In the genomic region with DNA sequence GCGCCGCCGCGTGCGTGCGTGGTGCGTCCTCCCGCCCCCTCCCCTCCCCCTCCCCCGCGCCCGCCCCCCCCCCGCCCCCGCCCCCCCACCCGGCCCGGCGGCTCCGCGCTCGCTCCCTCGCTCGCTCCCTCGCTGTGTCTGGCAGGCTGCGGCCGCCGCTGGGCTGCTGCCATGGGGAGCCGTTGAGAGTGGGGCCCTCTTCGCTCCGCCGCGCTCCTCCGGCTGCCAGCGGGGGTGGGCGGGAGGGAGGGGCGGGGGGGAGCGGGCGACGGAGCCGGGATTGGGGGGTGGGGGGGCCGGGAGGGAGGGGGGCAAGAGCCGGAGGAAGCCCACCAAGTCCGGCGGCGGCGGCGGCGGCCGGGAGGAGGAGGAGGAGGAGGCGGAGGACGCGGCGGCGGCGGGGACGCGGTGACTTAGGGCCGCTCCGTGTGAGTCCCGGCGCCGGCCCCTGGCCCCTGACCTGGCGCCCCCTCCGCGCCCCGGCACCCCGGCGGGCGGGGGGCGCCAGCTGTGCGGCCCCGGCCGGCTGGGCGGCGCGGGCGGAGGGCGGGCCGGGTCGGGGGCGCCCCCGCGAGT, we compare ENCODE assay signal across 8 cellular contexts.
DNase-seq lines count a peak whose midpoint lies in the region; ATAC-seq and TF ChIP-seq lines count a peak whose summit lies in the region.

No MANE protein-coding gene starts in this region.

- peak overlapping the region; percentile 42 for H3K27ac ChIP-seq in C4-2B
- no peak overlapping the region for H3K27ac ChIP-seq in HL-60 (replicated peaks)
- H3K27ac ChIP-seq in brain microvascular endothelial cell, result no peak overlapping the region

- H3K9me3 Mint-ChIP-seq in nephron, result no peaks in the 10 kb centered on the region

- H3K27me3 ChIP-seq in HL-60 (ENCODE audit: insufficient read depth, poor library complexity, severe bottlenecking) (no peaks in the 10 kb centered on the region), brain microvascular endothelial cell (replicated peaks) (no peaks in the 10 kb centered on the region)

- H3K4me3 Mint-ChIP-seq in nephron, result peak overlapping the region in 2 of 3 experiments; percentile 45 to 96

- TF ChIP-seq CTCF in C4-2B (conservative IDR thresholded peaks at IDR 0.05) (no peak), HL-60 (IDR thresholded peaks at IDR 0.05; ENCODE audit: insufficient read depth, low read length) (no peak), brain microvascular endothelial cell (IDR thresholded peaks at IDR 0.05; ENCODE audit: low read depth, low read length, missing control alignments) (no peak), nephron (IDR thresholded peaks at IDR 0.05; ENCODE audit: unreplicated experiment in 3 of 3) (no peak)

- in situ Hi-C loops in brain microvascular endothelial cell (cut with HindIII; ENCODE audit: low pct_ligation_motif_present, low sequenced_read_pairs), result no loop called here

- DNase-seq in HL-60 (ENCODE audit: low read depth in 1 of 2, low spot score in 1 of 2), result no peak
- no peak for DNase-seq in brain microvascular endothelial cell
- DNase-seq in activated CD8-positive, alpha-beta memory T cell treated with anti-CD3 and anti-CD28 coated beads for 24 hours, result no peak
- no peak for DNase-seq in GF-D8 (lab: John Stamatoyannopoulos, UW)

- H3K4me1 Mint-ChIP-seq in nephron, result peaks cover 27% of the 10 kb centered on the region

- ATAC-seq in HG02642 (IDR thresholded peaks at IDR 0.05; ENCODE audit: poor library complexity, unreplicated experiment) (no peak), GM21619 (IDR thresholded peaks at IDR 0.05; ENCODE audit: unreplicated experiment) (no peak)

- H3K27ac Mint-ChIP-seq in nephron, result peak overlapping the region in 1 of 3 experiments; percentile 97

- H3K36me3 Mint-ChIP-seq in nephron (ENCODE audit: low read depth), result no peaks in the 10 kb centered on the region

- peak overlapping the region; percentile 57 for H3K4me3 ChIP-seq in HL-60 (replicated peaks; ENCODE audit: insufficient read depth, low read length)
- H3K4me3 ChIP-seq in brain microvascular endothelial cell (ENCODE audit: low read depth, low read length), result peak overlapping the region; percentile 70

- H3K27me3 Mint-ChIP-seq in nephron (ENCODE audit: low read depth), result peaks cover 13% of the 10 kb centered on the region

- peaks cover under 1% of the 10 kb centered on the region for H3K36me3 ChIP-seq in brain microvascular endothelial cell (replicated peaks)
